Comparison of ENCODE assay signal across 22 cellular contexts in the genomic region with DNA sequence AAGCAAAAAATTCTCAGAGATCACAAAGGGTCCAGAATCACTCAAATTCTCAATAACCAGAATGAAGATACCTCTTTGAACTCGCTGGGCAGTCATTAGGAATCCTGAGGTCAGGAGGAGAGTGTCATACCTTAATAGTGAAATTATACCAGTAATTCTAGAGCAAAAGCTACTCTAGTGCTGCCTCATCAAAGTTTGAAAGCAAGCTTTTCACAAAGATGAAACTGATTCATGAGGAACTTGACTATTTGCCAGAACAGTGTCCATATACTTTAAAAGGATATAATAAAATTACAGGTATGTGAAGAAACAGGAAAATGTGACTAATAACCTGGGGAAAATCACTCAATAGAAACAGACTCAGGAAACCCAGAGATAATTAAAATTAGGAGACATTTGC.
"Had no signal": no experiment of that assay in that cellular context is flagged by ENCODE, and none has a peak within 500 bp of the region (broad histone marks: within the 10 kb centered on the region; RNA-seq: fewer than 3 reads in every experiment).

No MANE protein-coding gene starts in this region.

- H3K4me3 ChIP-seq: colonic mucosa, esophagus squamous epithelium, lung, right atrium auricular region, sigmoid colon, skin epidermis, testis, tibial nerve had no signal

- H3K36me3 ChIP-seq: colonic mucosa, esophagus squamous epithelium, right atrium auricular region, sigmoid colon, tibial nerve had no signal

- DNase-seq: colonic mucosa; dermis blood vessel endothelial cell; esophagus squamous epithelium; foreskin fibroblast; immature natural killer cell; kidney; left colon; left ventricle myocardium superior; mesendoderm; naive thymus-derived CD4-positive, alpha-beta T cell; nephron progenitor cell; posterior cingulate gyrus; sigmoid colon; stimulated activated CD4-positive, alpha-beta T cell treated with anti-CD3 and anti-CD28 coated beads, Interleukin-2, amount 100 ng/mL, for 24 hours; stimulated activated CD4-positive, alpha-beta T cell treated with anti-CD3 and anti-CD28 coated beads, Interleukin-4, amount 100 ng/mL, for 4 hours; stimulated activated naive B cell treated with anti-CD40 and anti-IgM and Interleukin-4, amounts not matched to agents 10 μg/mL and 1 μg/mL and 100 μg/mL, for 72 hours; stimulated activated naive CD8-positive, alpha-beta T cell treated with anti-CD3 and anti-CD28 coated beads, Interleukin-15, amount 100 ng/mL, for 72 hours; testis had no signal

- H3K4me1 ChIP-seq: colonic mucosa, right atrium auricular region, testis, tibial nerve had no signal

- H3K27ac ChIP-seq: colonic mucosa, right atrium auricular region, sigmoid colon, skin epidermis, testis, tibial nerve had no signal

- ATAC-seq: left colon; left ventricle myocardium superior; naive thymus-derived CD4-positive, alpha-beta T cell; stimulated activated naive B cell treated with anti-CD40 and anti-IgM and Interleukin-4, amounts not matched to agents 10 μg/mL and 1 μg/mL and 100 μg/mL, for 72 hours; stimulated activated naive CD8-positive, alpha-beta T cell treated with anti-CD3 and anti-CD28 coated beads, Interleukin-15, amount 100 ng/mL, for 72 hours had no signal

- H3K9me3 ChIP-seq: colonic mucosa, esophagus squamous epithelium, right atrium auricular region, sigmoid colon, testis, tibial nerve had no signal

- H3K27me3 ChIP-seq: colonic mucosa, esophagus squamous epithelium, right atrium auricular region, sigmoid colon, testis, tibial nerve had no signal
